In the genomic region with DNA sequence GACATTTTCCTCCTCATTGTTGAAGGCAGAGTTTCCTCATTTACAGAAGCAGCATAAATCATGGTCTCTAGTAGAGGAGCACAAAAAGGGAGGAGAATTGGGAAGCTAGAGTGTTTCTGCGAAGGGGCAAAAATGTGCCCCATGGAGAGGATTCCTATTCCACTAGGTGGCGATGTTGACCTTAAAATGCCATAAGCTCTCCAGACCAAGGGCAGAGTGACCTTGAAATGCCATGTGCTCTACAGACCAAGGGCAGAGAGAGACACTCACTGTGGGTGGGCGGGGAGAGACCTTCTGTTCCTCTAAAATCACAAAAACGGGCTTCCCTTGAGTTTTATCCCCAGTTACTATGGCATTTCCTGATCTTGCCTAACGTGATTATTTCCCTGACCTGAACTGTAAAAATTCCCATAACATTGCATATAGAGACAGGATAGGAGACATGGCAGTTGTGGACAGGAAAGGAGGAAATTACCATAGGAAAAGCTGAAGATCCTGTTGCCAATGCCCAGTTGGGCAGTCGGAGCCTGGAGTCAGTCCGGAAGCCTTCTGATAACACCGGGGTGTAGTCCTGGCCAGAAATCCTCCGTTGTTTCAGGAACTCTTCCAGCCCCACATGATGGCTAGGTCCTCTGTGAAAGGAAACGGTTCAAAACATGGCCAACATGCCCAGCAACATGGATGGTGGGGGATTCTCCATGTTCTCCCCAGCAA, we compare ENCODE assay signal across 1 cellular context.
TF ChIP-seq lines count a peak whose summit lies in the region.

No MANE protein-coding gene starts in this region.

TF ChIP-seq in HCT116, 20 proteins besides CTCF, POLR2A, EP300 and RAD21 (continued from another document):
- TF ChIP-seq EZH2 (IDR thresholded peaks at IDR 0.05) = no peak
